In genomic region chr5:174567506-174568141, GRCh38 we compare ENCODE assay signal across 25 cellular contexts.
"Had no signal": no experiment of that assay in that cellular context is flagged by ENCODE, and none has a peak within 500 bp of the region (broad histone marks: within the 10 kb centered on the region; RNA-seq: fewer than 3 reads in every experiment).

No MANE protein-coding gene starts in this region.

- DNase-seq: activated CD4-positive, alpha-beta T cell treated with anti-CD3 and anti-CD28 coated beads for 48 hours; activated CD4-positive, alpha-beta T cell treated with anti-CD3 and anti-CD28 coated beads, Interleukin-2, amount 50 U/mL, for 4 hours; activated CD4-positive, CD25-positive, alpha-beta regulatory T cell treated with anti-CD3 and anti-CD28 coated beads, Interleukin-2, amount 50 U/mL, for 72 hours; activated CD8-positive, alpha-beta T cell treated with anti-CD3 and anti-CD28 coated beads, Interleukin-2, amount 10 ng/mL, durations not matched to agents 7 days and 5 days; activated effector memory CD4-positive, alpha-beta T cell treated with Interleukin-2 at 50 U/mL for 16 hours; activated naive CD4-positive, alpha-beta T cell; activated naive CD8-positive, alpha-beta T cell treated with anti-CD3 and anti-CD28 coated beads, Interleukin-2, amount 50 U/mL, for 24 hours; activated T-cell treated with anti-CD3 and anti-CD28 coated beads, Interleukin-2, amount 50 U/mL, for 24 hours; amniotic stem cell; body of pancreas; KG1; MV-4-11; NCI-H1092 treated with DMSO at 0.1 percent for 48 hours; NCI-H1417 treated with DMSO at 0.1 percent for 48 hours; NCI-H1694; NCI-H2029; NCI-H510A treated with DMSO at 0.1 percent for 48 hours; NCI-H69; NK-92 treated with Interleukin-12 subunit alpha and Interleukin-12 subunit beta, amount 100 ng/mL, for 24 hours; Peyer's patch; SHP77 treated with DMSO at 0.1 percent for 48 hours had no signal

- H3K4me1 ChIP-seq: body of pancreas had no signal

- H3K4me3 ChIP-seq: ascending aorta, body of pancreas, cardiac muscle cell, Peyer's patch had no signal

- H3K27ac ChIP-seq: ascending aorta, body of pancreas, cardiac muscle cell, Peyer's patch had no signal

- H3K9me3 ChIP-seq: ascending aorta, body of pancreas, Peyer's patch had no signal

- H3K27me3 ChIP-seq: ascending aorta, body of pancreas, cardiac muscle cell, Peyer's patch had no signal

- ATAC-seq: activated CD8-positive, alpha-beta T cell treated with anti-CD3 and anti-CD28 coated beads, Interleukin-2, amount 10 ng/mL, durations not matched to agents 7 days and 5 days; activated naive CD4-positive, alpha-beta T cell treated with anti-CD3 and anti-CD28 coated beads, Interleukin-2, amount 50 U/mL, for 72 hours; activated naive CD8-positive, alpha-beta T cell treated with anti-CD3 and anti-CD28 coated beads, Interleukin-2, amount 50 U/mL, for 24 hours; body of pancreas; WTC11 had no signal

- H3K36me3 ChIP-seq: ascending aorta, cardiac muscle cell, Peyer's patch had no signal
